In the genomic region with DNA sequence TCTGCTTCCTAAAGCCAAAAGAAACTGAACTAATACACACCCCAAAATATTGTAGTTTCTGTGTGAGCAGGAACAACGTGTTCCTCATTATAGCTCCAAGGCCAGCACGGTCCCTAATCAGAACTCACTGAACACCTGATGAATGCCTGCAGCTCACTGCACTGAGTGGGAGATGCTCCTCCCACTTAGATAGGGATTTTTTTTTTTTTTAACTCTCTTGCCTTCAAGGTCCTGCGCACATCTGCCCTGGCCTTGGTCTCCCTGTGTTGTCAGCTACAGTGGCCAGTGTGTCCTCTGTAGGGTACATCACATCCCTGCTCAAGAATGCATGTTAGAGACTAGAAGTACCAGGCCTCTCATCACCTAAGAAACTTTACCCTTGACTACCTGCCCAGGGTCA, we compare ENCODE assay signal across 1 cellular context.
TF ChIP-seq lines count a peak whose summit lies in the region.

No MANE protein-coding gene starts in this region.

TF ChIP-seq in GM12878, 131 proteins besides CTCF, POLR2A, EP300 and RAD21 (continued from another document):
- TF ChIP-seq, protein P1, sequence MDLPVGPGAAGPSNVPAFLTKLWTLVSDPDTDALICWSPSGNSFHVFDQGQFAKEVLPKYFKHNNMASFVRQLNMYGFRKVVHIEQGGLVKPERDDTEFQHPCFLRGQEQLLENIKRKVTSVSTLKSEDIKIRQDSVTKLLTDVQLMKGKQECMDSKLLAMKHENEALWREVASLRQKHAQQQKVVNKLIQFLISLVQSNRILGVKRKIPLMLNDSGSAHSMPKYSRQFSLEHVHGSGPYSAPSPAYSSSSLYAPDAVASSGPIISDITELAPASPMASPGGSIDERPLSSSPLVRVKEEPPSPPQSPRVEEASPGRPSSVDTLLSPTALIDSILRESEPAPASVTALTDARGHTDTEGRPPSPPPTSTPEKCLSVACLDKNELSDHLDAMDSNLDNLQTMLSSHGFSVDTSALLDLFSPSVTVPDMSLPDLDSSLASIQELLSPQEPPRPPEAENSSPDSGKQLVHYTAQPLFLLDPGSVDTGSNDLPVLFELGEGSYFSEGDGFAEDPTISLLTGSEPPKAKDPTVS (IDR thresholded peaks at IDR 0.05; ENCODE audit: low read depth, low read length), result no peak
- no peak for TF ChIP-seq BACH1 (IDR thresholded peaks at IDR 0.05; ENCODE audit: borderline replicate concordance)
- TF ChIP-seq, protein P2, sequence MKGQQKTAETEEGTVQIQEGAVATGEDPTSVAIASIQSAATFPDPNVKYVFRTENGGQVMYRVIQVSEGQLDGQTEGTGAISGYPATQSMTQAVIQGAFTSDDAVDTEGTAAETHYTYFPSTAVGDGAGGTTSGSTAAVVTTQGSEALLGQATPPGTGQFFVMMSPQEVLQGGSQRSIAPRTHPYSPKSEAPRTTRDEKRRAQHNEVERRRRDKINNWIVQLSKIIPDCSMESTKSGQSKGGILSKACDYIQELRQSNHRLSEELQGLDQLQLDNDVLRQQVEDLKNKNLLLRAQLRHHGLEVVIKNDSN (IDR thresholded peaks at IDR 0.05; ENCODE audit: borderline replicate concordance, extremely low read length, insufficient read depth, low read depth, low read length), result no peak
- TF ChIP-seq CBX3 (IDR thresholded peaks at IDR 0.05; ENCODE audit: borderline replicate concordance, low read depth), result no peak
- TF ChIP-seq IRF4 (IDR thresholded peaks at IDR 0.05; ENCODE audit: low read depth, low read length), result no peak
- no peak for TF ChIP-seq CHD1 (IDR thresholded peaks at IDR 0.05; ENCODE audit: low read depth, low read length)
- TF ChIP-seq, protein P3, sequence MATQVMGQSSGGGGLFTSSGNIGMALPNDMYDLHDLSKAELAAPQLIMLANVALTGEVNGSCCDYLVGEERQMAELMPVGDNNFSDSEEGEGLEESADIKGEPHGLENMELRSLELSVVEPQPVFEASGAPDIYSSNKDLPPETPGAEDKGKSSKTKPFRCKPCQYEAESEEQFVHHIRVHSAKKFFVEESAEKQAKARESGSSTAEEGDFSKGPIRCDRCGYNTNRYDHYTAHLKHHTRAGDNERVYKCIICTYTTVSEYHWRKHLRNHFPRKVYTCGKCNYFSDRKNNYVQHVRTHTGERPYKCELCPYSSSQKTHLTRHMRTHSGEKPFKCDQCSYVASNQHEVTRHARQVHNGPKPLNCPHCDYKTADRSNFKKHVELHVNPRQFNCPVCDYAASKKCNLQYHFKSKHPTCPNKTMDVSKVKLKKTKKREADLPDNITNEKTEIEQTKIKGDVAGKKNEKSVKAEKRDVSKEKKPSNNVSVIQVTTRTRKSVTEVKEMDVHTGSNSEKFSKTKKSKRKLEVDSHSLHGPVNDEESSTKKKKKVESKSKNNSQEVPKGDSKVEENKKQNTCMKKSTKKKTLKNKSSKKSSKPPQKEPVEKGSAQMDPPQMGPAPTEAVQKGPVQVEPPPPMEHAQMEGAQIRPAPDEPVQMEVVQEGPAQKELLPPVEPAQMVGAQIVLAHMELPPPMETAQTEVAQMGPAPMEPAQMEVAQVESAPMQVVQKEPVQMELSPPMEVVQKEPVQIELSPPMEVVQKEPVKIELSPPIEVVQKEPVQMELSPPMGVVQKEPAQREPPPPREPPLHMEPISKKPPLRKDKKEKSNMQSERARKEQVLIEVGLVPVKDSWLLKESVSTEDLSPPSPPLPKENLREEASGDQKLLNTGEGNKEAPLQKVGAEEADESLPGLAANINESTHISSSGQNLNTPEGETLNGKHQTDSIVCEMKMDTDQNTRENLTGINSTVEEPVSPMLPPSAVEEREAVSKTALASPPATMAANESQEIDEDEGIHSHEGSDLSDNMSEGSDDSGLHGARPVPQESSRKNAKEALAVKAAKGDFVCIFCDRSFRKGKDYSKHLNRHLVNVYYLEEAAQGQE (IDR thresholded peaks at IDR 0.05; ENCODE audit: low read depth, low read length), result no peak
- no peak for TF ChIP-seq ASH2L (IDR thresholded peaks at IDR 0.05; ENCODE audit: borderline replicate concordance, low read depth)
- TF ChIP-seq MTA3 (IDR thresholded peaks at IDR 0.05; ENCODE audit: borderline replicate concordance, low read length), result no peak
